Comparison of ENCODE assay signal across 11 cellular contexts in the genomic region with DNA sequence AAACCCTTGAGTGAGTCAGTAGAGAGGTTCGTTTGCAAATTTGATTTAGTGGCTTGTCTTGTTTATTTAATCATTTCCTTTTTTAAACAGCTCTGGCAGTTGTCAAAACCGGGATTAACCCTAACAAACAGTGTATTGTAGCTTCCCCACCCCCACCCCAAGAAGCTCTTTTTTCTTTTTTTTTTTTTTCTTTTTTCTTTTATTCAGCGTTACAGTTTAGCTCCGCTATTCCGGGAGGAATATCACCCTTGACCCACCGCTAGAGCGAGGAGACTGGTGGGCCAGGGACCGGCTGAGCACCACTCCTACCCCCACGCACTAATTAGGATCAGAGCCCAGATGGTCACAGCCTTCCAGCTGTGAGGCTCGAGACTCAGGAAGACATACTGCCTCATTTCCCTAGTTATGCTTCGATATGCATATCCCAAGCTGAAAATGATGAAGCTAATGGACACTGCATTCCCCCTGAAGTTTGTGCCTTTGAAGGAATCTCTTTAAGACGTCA. TPM values are rescaled to one million over a fixed set of nuclear protein-coding genes. Genes with fewer than 3 reads are reported as not detected.
DNase-seq lines count a peak whose midpoint lies in the region; ATAC-seq, FAIRE-seq and TF ChIP-seq lines count a peak whose summit lies in the region.
"Had no signal": no experiment of that assay in that cellular context is flagged by ENCODE, and none has a peak within 500 bp of the region (broad histone marks: within the 10 kb centered on the region; RNA-seq: fewer than 3 reads in every experiment).

No MANE protein-coding gene starts in this region.

- H3K9ac ChIP-seq in endothelial cell of umbilical vein (replicated peaks; ENCODE audit: extremely low read depth, insufficient read depth, low read length), result no peak overlapping the region

- H3K9me3 ChIP-seq in endothelial cell of umbilical vein (replicated peaks; ENCODE audit: control insufficient read depth, insufficient read depth, low read length) (no peaks in the 10 kb centered on the region), osteoblast (ENCODE audit: low read depth, low read length) (no peaks in the 10 kb centered on the region)

- H3K27ac Mint-ChIP-seq in CD14-positive monocyte (no peak overlapping the region), IgD-negative memory B cell (peak overlapping the region; percentile 72 to 99 (median 93))
- H3K27ac Mint-ChIP-seq in naive thymus-derived CD8-positive, alpha-beta T cell, result peak overlapping the region in 1 of 10 donors; percentile 56
- H3K27ac Mint-ChIP-seq: activated naive CD4-positive, alpha-beta T cell treated with anti-CD3 and anti-CD28 coated beads, Interleukin-2, amount 10 ng/mL, durations not matched to agents 7 days and 5 days had no signal

- H3K79me2 ChIP-seq in endothelial cell of umbilical vein (ENCODE audit: control insufficient read depth, insufficient read depth, low read length), result no peaks in the 10 kb centered on the region
- no peaks in the 10 kb centered on the region for H3K79me2 ChIP-seq in osteoblast (ENCODE audit: insufficient read depth, low read length)

- dilution Hi-C loops in endothelial cell of umbilical vein (cut with MboI; ENCODE audit: extremely low pct_ligation_motif_present, low sequenced_read_pairs), result no loop called here

- H3K4me1 ChIP-seq in endothelial cell of umbilical vein (ENCODE audit: control insufficient read depth, extremely low read depth, insufficient read depth, low read length) (peaks cover 17% of the 10 kb centered on the region), osteoblast (ENCODE audit: insufficient read depth, low read length) (peaks cover 17% of the 10 kb centered on the region)

- no peak overlapping the region for H3K4me3 ChIP-seq in endothelial cell of umbilical vein (replicated peaks in 1 of 3; ENCODE audit: insufficient read depth in 1 of 3, low read depth in 1 of 3, low read length in 3 of 3)
- no peak overlapping the region for H3K4me3 ChIP-seq in osteoblast (ENCODE audit: insufficient read depth, low read length)

- H3K4me1 Mint-ChIP-seq in CD14-positive monocyte, result peaks cover 30% of the 10 kb centered on the region
- peaks cover 26 to 31% (median 26%) of the 10 kb centered on the region in 3 donors for H3K4me1 Mint-ChIP-seq in IgD-negative memory B cell
- peaks cover 5 to 22% (median 19%) of the 10 kb centered on the region in 4 donors for H3K4me1 Mint-ChIP-seq in naive thymus-derived CD8-positive, alpha-beta T cell

- H2AFZ ChIP-seq in endothelial cell of umbilical vein (ENCODE audit: low read depth, low read length) (no peak overlapping the region), osteoblast (ENCODE audit: low read length) (no peak overlapping the region)

- H3K4me2 ChIP-seq in endothelial cell of umbilical vein (ENCODE audit: insufficient read depth, low read length) (peak overlapping the region; percentile 59), osteoblast (ENCODE audit: insufficient read depth, low read length) (peak overlapping the region; percentile 83)

- no peak for TF ChIP-seq POLR2A in endothelial cell of umbilical vein (IDR thresholded peaks at IDR 0.05; ENCODE audit: low read depth, low read length)

- ATAC-seq in naive thymus-derived CD8-positive, alpha-beta T cell, result no peak

- DNase-seq in CD14-positive monocyte (ENCODE audit: low spot score) (no peak), endothelial cell of umbilical vein (ENCODE audit: low read depth, low spot score) (no peak), osteoblast (ENCODE audit: insufficient read length, low spot score, missing footprints) (no peak), SW 1271 (lab: John Stamatoyannopoulos, UW) (no peak)
- DNase-seq in activated CD4-positive, alpha-beta T cell treated with anti-CD3 and anti-CD28 coated beads, Interleukin-2, amount 50 U/mL, for 1 hour, result no peak
- DNase-seq in stimulated activated CD8-positive, alpha-beta memory T cell treated with anti-CD3 and anti-CD28 coated beads, Interleukin-4, amount 100 ng/mL, for 48 hours, result no peak
- no peak for DNase-seq in naive thymus-derived CD8-positive, alpha-beta T cell
- DNase-seq: activated naive CD4-positive, alpha-beta T cell treated with anti-CD3 and anti-CD28 coated beads, Interleukin-2, amount 10 ng/mL, durations not matched to agents 7 days and 5 days had no signal

- peaks cover 58 to 82% (median 66%) of the 10 kb centered on the region in 3 donors for H3K27me3 Mint-ChIP-seq in CD14-positive monocyte (ENCODE audit: low read depth in 3 of 3)
- peaks cover 4% of the 10 kb centered on the region for H3K27me3 Mint-ChIP-seq in IgD-negative memory B cell
- peaks cover 33 to 78% (median 52%) of the 10 kb centered on the region in 5 donors for H3K27me3 Mint-ChIP-seq in naive thymus-derived CD8-positive, alpha-beta T cell

- FAIRE-seq in endothelial cell of umbilical vein (lab: Jason Lieb, UNC), result no peak
- FAIRE-seq: frontal cortex had no signal

- TF ChIP-seq CTCF in CD14-positive monocyte (IDR thresholded peaks at IDR 0.05) (no peak), endothelial cell of umbilical vein (IDR thresholded peaks at IDR 0.05; ENCODE audit: extremely low read depth in 1 of 2, insufficient read depth in 1 of 2, low read depth in 1 of 2, low read length in 2 of 2) (no peak), osteoblast (IDR thresholded peaks at IDR 0.05; ENCODE audit: extremely low read depth, low read depth, low read length) (no peak)

- peaks cover 0 to 18% (median 7%) of the 10 kb centered on the region in 7 donors for H3K9me3 Mint-ChIP-seq in CD14-positive monocyte
- no peaks in the 10 kb centered on the region for H3K9me3 Mint-ChIP-seq in IgD-negative memory B cell
- H3K9me3 Mint-ChIP-seq in naive thymus-derived CD8-positive, alpha-beta T cell, result peaks cover 0 to 8% (median 0%) of the 10 kb centered on the region in 9 donors
- H3K9me3 Mint-ChIP-seq: activated naive CD4-positive, alpha-beta T cell treated with anti-CD3 and anti-CD28 coated beads, Interleukin-2, amount 10 ng/mL, durations not matched to agents 7 days and 5 days had no signal

- no TSS peak for BruUV-seq in endothelial cell of umbilical vein (replicated peaks; lab: Mats Ljungman, UMichigan)

- H3K36me3 Mint-ChIP-seq in CD14-positive monocyte (peaks cover 0 to 3% of the 10 kb centered on the region in 2 donors), IgD-negative memory B cell (peaks cover 8% of the 10 kb centered on the region)
- peaks cover 0 to 4% (median 0%) of the 10 kb centered on the region in 3 donors for H3K36me3 Mint-ChIP-seq in naive thymus-derived CD8-positive, alpha-beta T cell

- H3K36me3 ChIP-seq in endothelial cell of umbilical vein (ENCODE audit: control insufficient read depth in 2 of 2, extremely low read depth in 1 of 2, insufficient read depth in 2 of 2, low read length in 2 of 2), result no peaks in the 10 kb centered on the region
- H3K36me3 ChIP-seq in osteoblast (ENCODE audit: insufficient read depth, low read length), result no peaks in the 10 kb centered on the region

- no peaks in the 10 kb centered on the region for H4K20me1 ChIP-seq in endothelial cell of umbilical vein (replicated peaks; ENCODE audit: control insufficient read depth, extremely low read depth, insufficient read depth, low read length)
- no peaks in the 10 kb centered on the region for H4K20me1 ChIP-seq in osteoblast (ENCODE audit: insufficient read depth, low read length)

- peaks cover 35 to 47% of the 10 kb centered on the region in 2 experiments for H3K27me3 ChIP-seq in endothelial cell of umbilical vein (ENCODE audit: control insufficient read depth in 2 of 2, insufficient read depth in 2 of 2, low read length in 2 of 2)
- peaks cover 39% of the 10 kb centered on the region for H3K27me3 ChIP-seq in osteoblast (ENCODE audit: insufficient read depth, low read length)

- CTCF ChIA-PET in endothelial cell of umbilical vein (lab: Charles Lee), result interaction anchor here (0.7 to 2.7 kb wide), 7 partner anchors 9 to 614 kb away, joined by 3 to 16 read pairs (median 3); no protein-coding TSS in a partner anchor

- H3K27ac ChIP-seq in endothelial cell of umbilical vein (ENCODE audit: insufficient read depth, low read depth, low read length), result no peak overlapping the region
- no peak overlapping the region for H3K27ac ChIP-seq in osteoblast (ENCODE audit: low read depth, low read length)

- intact Hi-C loops in CD14-positive monocyte (cut with micrococcal nuclease), result no loop called here
- intact Hi-C loops in endothelial cell of umbilical vein (cut with micrococcal nuclease), result loop anchor here (5.0 to 10.0 kb wide), 3 partner anchors 557 to 912 kb away; no protein-coding TSS in a partner anchor

- POLR2A ChIA-PET in endothelial cell of umbilical vein (lab: Charles Lee), result no interaction called here
- POLR2A ChIA-PET in naive thymus-derived CD8-positive, alpha-beta T cell (lab: Charles Lee), result no interaction called here

- H3K4me3 Mint-ChIP-seq in CD14-positive monocyte (peak overlapping the region; percentile 70 to 93), IgD-negative memory B cell (peak overlapping the region; percentile 95 to 99 (median 99))
- H3K4me3 Mint-ChIP-seq in naive thymus-derived CD8-positive, alpha-beta T cell, result no peak overlapping the region
- H3K4me3 Mint-ChIP-seq: activated naive CD4-positive, alpha-beta T cell treated with anti-CD3 and anti-CD28 coated beads, Interleukin-2, amount 10 ng/mL, durations not matched to agents 7 days and 5 days had no signal

- H3K9me1 ChIP-seq in endothelial cell of umbilical vein (replicated peaks; ENCODE audit: control insufficient read depth, extremely low read depth, insufficient read depth, low read length), result no peaks in the 10 kb centered on the region

TF ChIP-seq in endothelial cell of umbilical vein, 7 proteins besides CTCF, POLR2A, EP300 and RAD21 (continues in another document):
- no peak for TF ChIP-seq EZH2 (IDR thresholded peaks at IDR 0.05; ENCODE audit: borderline replicate concordance, low read depth, low read length, severe bottlenecking)
- no peak for TF ChIP-seq MAX (IDR thresholded peaks at IDR 0.05; ENCODE audit: insufficient read depth, insufficient read length)

RNA-seq across cellular contexts. Expression of gene PARM1, which starts 2.0 kb away (rescaled TPM):
- under 1 TPM; 0.06 to 0.54 TPM for polyA plus RNA-seq in CD14-positive monocyte
- 37.0 TPM for polyA plus RNA-seq in IgD-negative memory B cell
- not detected in 2 replicates for total RNA-seq in endothelial cell of umbilical vein
- polyA plus RNA-seq in endothelial cell of umbilical vein, result 0.01 and 0.02 TPM in 2 replicates
- polyA plus RNA-seq in endothelial cell of umbilical vein (2011; cell fraction: cytosol; rRNA removed), result 0.01 and 0.03 TPM in 2 replicates
- 0.03 TPM in 1 of 2 replicates, not detected in the other for polyA plus RNA-seq in endothelial cell of umbilical vein (2011; cell fraction: nucleus; rRNA removed)
- 0.04 and 0.05 TPM in 2 replicates for polyA plus RNA-seq in endothelial cell of umbilical vein (2012)
- polyA minus RNA-seq in endothelial cell of umbilical vein, result 0.05 TPM in 1 of 2 replicates, not detected in the other
- not detected for polyA minus RNA-seq in endothelial cell of umbilical vein (2011; cell fraction: cytosol; rRNA and poly(A)+ RNA removed)
- polyA minus RNA-seq in endothelial cell of umbilical vein (2011; cell fraction: nucleus; rRNA and poly(A)+ RNA removed), result not detected in 2 replicates
- total RNA-seq in osteoblast, result under 0.01 TPM in 1 of 2 replicates, not detected in the other
- total RNA-seq in naive thymus-derived CD8-positive, alpha-beta T cell, result under 1 TPM; 0.11 to 0.21 TPM
- not detected for polyA plus RNA-seq in naive thymus-derived CD8-positive, alpha-beta T cell
- total RNA-seq: T-helper 2 cell treated with Interferon-gamma antibody and Interleukin-4, amounts not matched to agents 100 ng/mL and 5 ng/mL, for 36 hours had no signal

Comparison
In these comparisons a context has a peak if more than half of its experiments do, and no peak if none do; other contexts are left out.
1. H3K27ac Mint-ChIP-seq: peak in IgD-negative memory B cell (3 of 3); none in CD14-positive monocyte (0 of 7).
2. H3K4me3 Mint-ChIP-seq: peak in CD14-positive monocyte (2 of 2) and IgD-negative memory B cell (4 of 4); none in naive thymus-derived CD8-positive, alpha-beta T cell (0 of 10).
3. RNA of gene PARM1, which starts 2.0 kb away (polyA plus RNA-seq): 37.0 TPM in IgD-negative memory B cell (single experiment); 0.06 to 0.54 TPM in CD14-positive monocyte, 0.01 to 0.05 TPM in endothelial cell of umbilical vein and not detected in naive thymus-derived CD8-positive, alpha-beta T cell; every median in the first group is over 10 times any median in the second.